ENCODE assay signal across 8 cellular contexts in the genomic region with DNA sequence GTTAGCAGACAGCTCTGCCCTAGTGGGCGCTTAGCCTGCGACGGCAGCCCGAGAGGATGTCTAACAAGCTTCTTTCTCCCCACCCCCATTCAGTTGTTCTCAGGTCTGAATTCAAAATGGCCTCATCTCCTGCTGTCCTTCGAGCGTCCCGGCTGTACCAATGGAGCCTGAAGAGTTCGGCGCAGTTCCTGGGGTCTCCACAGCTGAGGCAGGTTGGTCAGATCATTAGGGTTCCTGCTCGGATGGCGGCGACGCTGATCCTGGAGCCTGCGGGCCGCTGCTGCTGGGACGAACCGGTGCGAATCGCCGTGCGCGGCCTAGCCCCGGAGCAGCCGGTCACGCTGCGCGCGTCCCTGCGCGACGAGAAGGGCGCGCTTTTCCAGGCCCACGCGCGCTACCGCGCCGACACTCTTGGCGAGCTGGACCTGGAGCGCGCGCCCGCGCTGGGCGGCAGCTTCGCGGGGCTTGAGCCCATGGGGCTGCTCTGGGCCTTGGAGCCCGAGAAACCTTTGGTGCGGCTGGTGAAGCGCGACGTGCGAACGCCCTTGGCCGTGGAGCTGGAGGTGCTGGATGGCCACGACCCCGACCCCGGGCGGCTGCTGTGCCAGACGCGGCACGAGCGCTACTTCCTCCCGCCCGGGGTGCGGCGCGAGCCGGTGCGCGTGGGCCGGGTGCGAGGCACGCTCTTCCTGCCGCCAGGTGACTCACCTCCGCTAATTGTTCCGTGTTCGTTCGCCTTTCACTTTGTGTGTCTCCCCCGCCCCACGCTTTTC. TPM values are rescaled to one million over a fixed set of nuclear protein-coding genes. Genes with fewer than 3 reads are reported as not detected.
DNase-seq lines count a peak whose midpoint lies in the region; ATAC-seq, FAIRE-seq and TF ChIP-seq lines count a peak whose summit lies in the region.
"Not testable (repeated sequence)": the region's sequence is repeated elsewhere in the genome, so short reads cannot be mapped to it uniquely, and the experiment has no call there.

A gene with protein sequence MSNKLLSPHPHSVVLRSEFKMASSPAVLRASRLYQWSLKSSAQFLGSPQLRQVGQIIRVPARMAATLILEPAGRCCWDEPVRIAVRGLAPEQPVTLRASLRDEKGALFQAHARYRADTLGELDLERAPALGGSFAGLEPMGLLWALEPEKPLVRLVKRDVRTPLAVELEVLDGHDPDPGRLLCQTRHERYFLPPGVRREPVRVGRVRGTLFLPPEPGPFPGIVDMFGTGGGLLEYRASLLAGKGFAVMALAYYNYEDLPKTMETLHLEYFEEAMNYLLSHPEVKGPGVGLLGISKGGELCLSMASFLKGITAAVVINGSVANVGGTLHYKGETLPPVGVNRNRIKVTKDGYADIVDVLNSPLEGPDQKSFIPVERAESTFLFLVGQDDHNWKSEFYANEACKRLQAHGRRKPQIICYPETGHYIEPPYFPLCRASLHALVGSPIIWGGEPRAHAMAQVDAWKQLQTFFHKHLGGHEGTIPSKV (plus strand): TSS at position 29 of the 773 bp plus-strand sequence. CDS start 28 bp downstream, at position 57.

- not testable (repeated sequence) for H3K4me2 ChIP-seq in K562 (ENCODE audit: insufficient read depth, low read length)

- not testable (repeated sequence) for TF ChIP-seq EP300 in K562 (IDR thresholded peaks at IDR 0.05; ENCODE audit: low read length)

- H3K4me3 ChIP-seq in K562 = not testable (repeated sequence)
- peak within 1 kb of the TSS; percentile 47 to 67 for H3K4me3 ChIP-seq in uterus

- H3K27ac ChIP-seq in K562 (ENCODE audit: extremely low read depth, low read depth, low read length) = not testable (repeated sequence)
- H3K27ac ChIP-seq in uterus = peak within 1 kb of the TSS; percentile 94 to 96

- H3K9me1 ChIP-seq in K562 (ENCODE audit: control insufficient read depth, insufficient read depth, low read length) = not testable (repeated sequence)

- WGBS in K562 (ENCODE audit: insufficient coverage, low coverage, missing lambda C conversion rate) = 49% methylated on average over 4 of the region's 82 CpGs

- peak; percentile 42 for ATAC-seq in HG02970 (IDR thresholded peaks at IDR 0.05; ENCODE audit: low FRiP score, unreplicated experiment)
- not testable (repeated sequence) for ATAC-seq in K562

- CTCF ChIA-PET in K562 (lab: Yijun Ruan, JAX; ENCODE audit: low intra/inter-chr PET ratio) = not testable (repeated sequence)

- not testable (repeated sequence) for TF ChIP-seq RAD21 in K562 (CRISPR knock-in tag; conservative IDR thresholded peaks at IDR 0.05 in 1 of 2, IDR thresholded peaks at IDR 0.05 in 1 of 2)

- TF ChIP-seq CTCF in K562 (IDR thresholded peaks at IDR 0.05 in 2 of 3, conservative IDR thresholded peaks at IDR 0.05 in 1 of 3; ENCODE audit: insufficient read depth in 2 of 3, low read depth in 1 of 3, low read length in 3 of 3) = not testable (repeated sequence)
- TF ChIP-seq CTCF in uterus (IDR thresholded peaks at IDR 0.05) = peak in 2 of 4 experiments; percentile 12 to 32

- H4K20me1 ChIP-seq in K562 (replicated peaks; ENCODE audit: control insufficient read depth, insufficient read depth, low read length) = not testable (repeated sequence)

- H3K9ac ChIP-seq in K562 (ENCODE audit: insufficient read depth in 1 of 2, low read depth in 2 of 2, low read length in 2 of 2) = not testable (repeated sequence)

- not testable (repeated sequence) for H3K4me1 ChIP-seq in K562 (replicated peaks in 1 of 2; ENCODE audit: control insufficient read depth in 2 of 2, insufficient read depth in 2 of 2, low read length in 2 of 2)
- H3K4me1 ChIP-seq in uterus = peaks cover 0 to 17% of the 10 kb centered on the region in 2 donors

- not testable (repeated sequence) for BruUV-seq in K562 (replicated peaks; lab: Mats Ljungman, UMichigan)

- not testable (repeated sequence) for H3K9me3 ChIP-seq in K562 (replicated peaks; ENCODE audit: control insufficient read depth, insufficient read depth, low read depth, low read length); uterus

- H2AFZ ChIP-seq in K562 (ENCODE audit: low read depth, low read length) = not testable (repeated sequence)

- not testable (repeated sequence) for H3K79me2 ChIP-seq in K562 (ENCODE audit: control insufficient read depth, insufficient read depth, low read length)

- POLR2A ChIA-PET in K562 (lab: Yijun Ruan, JAX) = not testable (repeated sequence)

- in situ Hi-C loops in K562 (cut with MboI) = not testable (repeated sequence)

- intact Hi-C loops in K562 (cut with micrococcal nuclease) (loop anchor here (2.0 kb wide), 1 partner anchor 51 kb away; no protein-coding TSS in a partner anchor), uterus (cut with DNase I; ENCODE audit: low total_unique reads) (loop anchor here (5.0 kb wide), 1 partner anchor 77 kb away; a partner anchor contains a TSS)

- peak; percentile 97 for FAIRE-seq in GM12891 (lab: Jason Lieb, UNC)
- not testable (repeated sequence) for FAIRE-seq in K562 (lab: Jason Lieb, UNC)

- not testable (repeated sequence) for H3K36me3 ChIP-seq in K562 (ENCODE audit: control insufficient read depth, insufficient read depth, low read length); uterus

- H3K27me3 ChIP-seq in K562 (ENCODE audit: control insufficient read depth in 2 of 2, insufficient read depth in 2 of 2, low read length in 2 of 2); uterus: not testable (repeated sequence)

- not testable (repeated sequence) for TF ChIP-seq POLR2A in GM12891 (IDR thresholded peaks at IDR 0.05; ENCODE audit: low read depth, low read length); K562 (conservative IDR thresholded peaks at IDR 0.05)
- TF ChIP-seq POLR2A in uterus (IDR thresholded peaks at IDR 0.05) = peak; percentile 39 to 58

- DNase-seq in GM12891 (ENCODE audit: insufficient read length, low spot score) = peak; percentile 68
- peak; percentile 72 for DNase-seq in NCI-H2107 treated with DMSO at 0.1 percent for 48 hours (lab: John Stamatoyannopoulos, UW; ENCODE audit: unreplicated experiment)
- DNase-seq in UCSD-AML1 (lab: John Stamatoyannopoulos, UW; ENCODE audit: unreplicated experiment) = peak; percentile 58
- peak in 3 of 4 experiments; percentile 0 for DNase-seq in K562 (ENCODE audit: extremely low read depth in 1 of 4, low spot score in 3 of 4)
- peak in 45 of 51 donors; percentile 17 to 85 (median 48) for DNase-seq in hypothalamus (lab: John Stamatoyannopoulos, UW)
- peak; percentile 96 for DNase-seq in retina
- DNase-seq in uterus = peak; percentile 83 to 87

TF ChIP-seq in GM12891, 5 proteins besides CTCF, POLR2A, EP300 and RAD21:
- TF ChIP-seq SPI1 (IDR thresholded peaks at IDR 0.05; ENCODE audit: low read depth, low read length) (0 out of 2 replicates have a peak, but pooled peaks have one; percentile 39), POLR2AphosphoS5 (IDR thresholded peaks at IDR 0.05; ENCODE audit: low read depth, low read length) (peak; percentile 53; the same call in 1 of the 2 replicates), TAF1 (IDR thresholded peaks at IDR 0.05; ENCODE audit: low read depth, low read length) (peak; percentile 85)

TF ChIP-seq in K562, 482 proteins besides CTCF, POLR2A, EP300 and RAD21:
- peak in 1 of 3 experiments; percentile 38 for TF ChIP-seq YY1 (IDR thresholded peaks at IDR 0.05; ENCODE audit: borderline replicate concordance in 1 of 3, control insufficient read depth in 1 of 3, extremely low read depth in 1 of 3, insufficient read depth in 3 of 3, insufficient read length in 1 of 3, insufficient replicate concordance in 2 of 3, low read depth in 1 of 3, low read length in 2 of 3)
- TF ChIP-seq, protein P1, sequence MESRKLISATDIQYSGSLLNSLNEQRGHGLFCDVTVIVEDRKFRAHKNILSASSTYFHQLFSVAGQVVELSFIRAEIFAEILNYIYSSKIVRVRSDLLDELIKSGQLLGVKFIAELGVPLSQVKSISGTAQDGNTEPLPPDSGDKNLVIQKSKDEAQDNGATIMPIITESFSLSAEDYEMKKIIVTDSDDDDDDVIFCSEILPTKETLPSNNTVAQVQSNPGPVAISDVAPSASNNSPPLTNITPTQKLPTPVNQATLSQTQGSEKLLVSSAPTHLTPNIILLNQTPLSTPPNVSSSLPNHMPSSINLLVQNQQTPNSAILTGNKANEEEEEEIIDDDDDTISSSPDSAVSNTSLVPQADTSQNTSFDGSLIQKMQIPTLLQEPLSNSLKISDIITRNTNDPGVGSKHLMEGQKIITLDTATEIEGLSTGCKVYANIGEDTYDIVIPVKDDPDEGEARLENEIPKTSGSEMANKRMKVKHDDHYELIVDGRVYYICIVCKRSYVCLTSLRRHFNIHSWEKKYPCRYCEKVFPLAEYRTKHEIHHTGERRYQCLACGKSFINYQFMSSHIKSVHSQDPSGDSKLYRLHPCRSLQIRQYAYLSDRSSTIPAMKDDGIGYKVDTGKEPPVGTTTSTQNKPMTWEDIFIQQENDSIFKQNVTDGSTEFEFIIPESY (CRISPR knock-in tag; IDR thresholded peaks at IDR 0.05) = 0 out of 2 replicates have a peak, but pooled peaks have one; percentile 26

RNA-seq across cellular contexts. Expression of the gene that starts here (rescaled TPM):
- 21.4 TPM for polyA plus RNA-seq in GM12891 (2012; ENCODE audit: low read depth, missing spikeins)
- total RNA-seq in K562 (2011; cell fraction: chromatin; rRNA removed; ENCODE audit: low replicate concordance) = 0.44 and 0.77 TPM in 2 replicates
- 0.53 TPM in 1 of 2 replicates, not detected in the other for total RNA-seq in K562 (2011; cell fraction: nucleolus; rRNA removed)
- not detected in 2 replicates for total RNA-seq in K562 (2011; cell fraction: nucleoplasm; rRNA removed)
- total RNA-seq in K562 (2014; rRNA removed) = not detected in 2 replicates
- total RNA-seq in K562 (2014; rRNA removed; fragmentation: Illumina TruSeq; extraction: Trizol) = not detected in 2 replicates
- not detected in 2 replicates for total RNA-seq in K562 (2015; rRNA removed; fragmentation: Illumina TruSeq; extraction: Trizol)
- 0.22 TPM in 1 of 2 replicates, not detected in the other for total RNA-seq in K562 (2021)
- 0.04 and 0.08 TPM in 2 replicates for polyA plus RNA-seq in K562 (2011; rRNA removed)
- 0.06 TPM in 1 of 2 replicates, not detected in the other for polyA plus RNA-seq in K562 (2011; cell fraction: cytosol; rRNA removed)
- 0.14 and 0.20 TPM in 2 replicates for polyA plus RNA-seq in K562 (2011; cell fraction: nucleus; rRNA removed)
- polyA plus RNA-seq in K562 (2012) = 0.10 TPM in 1 of 2 replicates, not detected in the other
- polyA plus RNA-seq in K562 (2014; fragmentation: Illumina TruSeq; extraction: Trizol) = not detected in 2 replicates
- polyA plus RNA-seq in K562 (2014; fragmentation: Nextera tagmentation; extraction: Ambion mirVana) = under 1 TPM in 1 of 2 experiments, not detected in 1; 0.04 TPM
- polyA plus RNA-seq in K562 (2014; rRNA removed) = 0.15 TPM in 1 of 2 replicates, not detected in the other
- polyA minus RNA-seq in K562 (2011; rRNA and poly(A)+ RNA removed) = not detected in 2 replicates
- not detected in 2 replicates for polyA minus RNA-seq in K562 (2011; cell fraction: cytosol; rRNA and poly(A)+ RNA removed)
- 0.27 and 0.56 TPM in 2 replicates for polyA minus RNA-seq in K562 (2011; cell fraction: nucleus; rRNA and poly(A)+ RNA removed)
- total RNA-seq in uterus = 10 to 100 TPM; 25.4 to 48.8 (median 46.1) TPM

Comparison
In these comparisons a context has a peak if more than half of its experiments do, and no peak if none do; other contexts are left out.
1. RNA of the gene that starts here (total RNA-seq): 25.4 to 48.8 TPM in uterus; 0.22 to 0.77 TPM in K562; every median in the first group is over 10 times any median in the second.
2. Peak in DNase-seq in K562; RNA of the gene not detected or under 1 TPM.
3. DNase-seq: peak in every context shown above with its lines; median percentile 96 in retina; 85 in uterus; 72 in NCI-H2107 treated with DMSO at 0.1 percent for 48 hours; 68 in GM12891; 58 in UCSD-AML1; 48 in hypothalamus; 0 in K562.